In the genomic region with DNA sequence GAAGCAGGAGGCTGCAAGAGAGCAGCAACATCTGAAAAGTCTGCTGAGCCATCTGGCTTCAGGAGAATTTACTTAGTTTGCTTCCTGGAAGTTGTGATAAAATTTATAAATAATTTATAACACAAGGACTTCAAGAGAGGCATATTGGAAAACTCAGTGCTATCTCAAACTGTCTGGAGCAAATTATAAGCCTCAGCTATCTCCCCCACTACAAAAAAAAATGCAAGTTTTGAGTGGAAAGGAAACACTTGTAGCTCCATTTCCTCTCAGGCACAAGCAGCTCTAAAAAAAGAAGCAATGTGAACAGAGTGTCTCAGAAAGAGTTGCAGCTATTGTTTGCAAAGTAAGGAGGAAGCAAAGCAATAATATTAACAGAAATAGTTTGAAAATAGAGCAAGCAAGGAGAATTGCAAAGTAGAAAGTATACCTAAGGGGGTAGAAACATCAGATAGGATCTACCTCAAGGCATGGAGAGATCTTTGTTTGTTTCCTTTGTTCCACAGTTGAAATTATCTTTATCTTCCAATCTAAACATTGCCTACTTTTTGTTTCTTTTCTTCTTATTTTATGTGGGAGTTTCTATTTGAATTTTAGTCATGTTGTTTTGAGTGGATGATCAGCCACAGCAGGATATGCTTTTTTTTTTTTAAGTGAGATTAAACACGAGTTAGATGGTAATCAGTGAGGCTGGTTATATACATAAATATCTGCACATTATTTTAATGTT, we compare ENCODE assay signal across 10 cellular contexts. TPM values are rescaled to one million over a fixed set of nuclear protein-coding genes. Genes with fewer than 3 reads are reported as not detected.
DNase-seq lines count a peak whose midpoint lies in the region; ATAC-seq, FAIRE-seq and TF ChIP-seq lines count a peak whose summit lies in the region.
"Had no signal": no experiment of that assay in that cellular context is flagged by ENCODE, and none has a peak within 500 bp of the region (broad histone marks: within the 10 kb centered on the region; RNA-seq: fewer than 3 reads in every experiment).

No MANE protein-coding gene starts in this region.

- H3K36me3 Mint-ChIP-seq in endodermal cell (ENCODE audit: low read depth), result peaks cover 4% of the 10 kb centered on the region

- no peaks in the 10 kb centered on the region for H3K27me3 Mint-ChIP-seq in endodermal cell (ENCODE audit: insufficient read depth)

- H3K79me2 ChIP-seq in parathyroid adenoma, result no peaks in the 10 kb centered on the region

- whole genome bisulfite sequencing in endodermal cell (ENCODE audit: insufficient coverage in 1 of 2, insufficient read length in 1 of 2), 2 experiments, result no CpG with 5 or more reads among the region's 1 CpG

- no peak overlapping the region for H2AFZ ChIP-seq in parathyroid adenoma

- H3K36me3 ChIP-seq in endodermal cell (ENCODE audit: control insufficient read depth, insufficient read depth, low read length) (no peaks in the 10 kb centered on the region), parathyroid adenoma (ENCODE audit: control insufficient read depth, insufficient read depth, low read length) (no peaks in the 10 kb centered on the region)
- H3K36me3 ChIP-seq: MG63 had no signal

- ATAC-seq in HG02970 (IDR thresholded peaks at IDR 0.05; ENCODE audit: low FRiP score, unreplicated experiment) (no peak), HG03108 (IDR thresholded peaks at IDR 0.05; ENCODE audit: unreplicated experiment) (no peak)

- H3K27me3 ChIP-seq in endodermal cell (ENCODE audit: control insufficient read depth, insufficient read depth, low read length, poor library complexity, severe bottlenecking) (no peaks in the 10 kb centered on the region), parathyroid adenoma (ENCODE audit: control insufficient read depth, insufficient read depth, low read length) (no peaks in the 10 kb centered on the region)
- H3K27me3 ChIP-seq: MG63 had no signal

- no peak overlapping the region for H3K4me3 Mint-ChIP-seq in endodermal cell

- H3K27ac Mint-ChIP-seq in endodermal cell, result peak overlapping the region; percentile 35

- FAIRE-seq in GM18507 (lab: Jason Lieb, UNC), result peak; percentile 64
- FAIRE-seq: bronchial epithelial cell had no signal

- H3K4me3 ChIP-seq in endodermal cell (ENCODE audit: low read length) (no peak overlapping the region), parathyroid adenoma (ENCODE audit: low read depth, low read length) (peak overlapping the region; percentile 8)
- H3K4me3 ChIP-seq: MG63 had no signal

- peak overlapping the region; percentile 37 for H3K4me2 ChIP-seq in parathyroid adenoma (ENCODE audit: low read length)

- peaks cover 9% of the 10 kb centered on the region for H3K4me1 Mint-ChIP-seq in endodermal cell

- H3K9me3 ChIP-seq in endodermal cell (ENCODE audit: control insufficient read depth, low read length) (peaks cover 19% of the 10 kb centered on the region), parathyroid adenoma (ENCODE audit: control insufficient read depth, low read length) (no peaks in the 10 kb centered on the region)

- H3K9ac ChIP-seq in endodermal cell (ENCODE audit: extremely low read depth, low read length, poor library complexity, severe bottlenecking) (no peak overlapping the region), parathyroid adenoma (no peak overlapping the region)

- H3K4me1 ChIP-seq in endodermal cell (ENCODE audit: control insufficient read depth, insufficient read depth, low read length) (no peaks in the 10 kb centered on the region), parathyroid adenoma (peaks cover 4% of the 10 kb centered on the region)

- H3K27ac ChIP-seq in endodermal cell (ENCODE audit: low read depth, low read length), result no peak overlapping the region
- H3K27ac ChIP-seq in parathyroid adenoma, result no peak overlapping the region

- no peak for TF ChIP-seq CTCF in endodermal cell (conservative IDR thresholded peaks at IDR 0.05)
- TF ChIP-seq CTCF in parathyroid adenoma (IDR thresholded peaks at IDR 0.05), result no peak

- DNase-seq in GM18507 (ENCODE audit: extremely low spot score, insufficient read length, low read depth) (no peak), MV-4-11 (lab: John Stamatoyannopoulos, UW) (peak; percentile 44), endodermal cell (no peak), AG08396 (ENCODE audit: low spot score) (no peak), NCI-H187 (lab: John Stamatoyannopoulos, UW) (no peak)
- DNase-seq: MG63 had no signal

- peaks cover 27% of the 10 kb centered on the region for H3K9me3 Mint-ChIP-seq in endodermal cell

RNA-seq across cellular contexts. Expression of a gene that starts 56.0 kb away (rescaled TPM):
- total RNA-seq in endodermal cell, result 10 to 100 TPM; 26.3 to 30.4 TPM
- 31.8 TPM for polyA plus RNA-seq in endodermal cell (2013, experiment 1 of 2)
- polyA plus RNA-seq in endodermal cell (2013, experiment 2 of 2), result 34.3 TPM
